12 cellular contexts compared by ENCODE assay signal in genomic region chr7:155534691-155535090, GRCh38. TPM values are rescaled to one million over a fixed set of nuclear protein-coding genes. Genes with fewer than 3 reads are reported as not detected.
DNase-seq lines count a peak whose midpoint lies in the region; TF ChIP-seq lines count a peak whose summit lies in the region.
"Had no signal": no experiment of that assay in that cellular context is flagged by ENCODE, and none has a peak within 500 bp of the region (broad histone marks: within the 10 kb centered on the region; RNA-seq: fewer than 3 reads in every experiment).

No MANE protein-coding gene starts in this region.

- H3K27me3 ChIP-seq in neural progenitor cell = peaks cover 92% of the 10 kb centered on the region

- no peaks in the 10 kb centered on the region for H3K36me3 ChIP-seq in neural progenitor cell

- DNase-seq in G401 (ENCODE audit: low spot score) = peak; percentile 37
- DNase-seq in chondrocyte (ENCODE audit: low spot score) = peak; percentile 75
- no peak for DNase-seq in neural progenitor cell (ENCODE audit: low spot score)
- DNase-seq in type B pancreatic cell (ENCODE audit: extremely low spot score, unreplicated experiment) = no peak
- no peak for DNase-seq in stimulated activated naive CD4-positive, alpha-beta T cell treated with Interleukin-2 at 50 U/mL for 16 hours (lab: John Stamatoyannopoulos, UW)
- no peak for DNase-seq in T-helper 9 cell
- DNase-seq in cerebellar cortex (ENCODE audit: low spot score) = no peak
- DNase-seq: ACHN; Calu3; CD4-positive, alpha-beta T cell; DMS 273 treated with DMSO at 0.1 percent for 48 hours had no signal

- H3K4me2 ChIP-seq in neural progenitor cell = no peak overlapping the region

- H3K9ac ChIP-seq in neural progenitor cell = no peak overlapping the region

- H3K79me2 ChIP-seq in neural progenitor cell (ENCODE audit: low read depth) = no peaks in the 10 kb centered on the region

- H3K9me3 Mint-ChIP-seq in chondrocyte (ENCODE audit: low read depth) (no peaks in the 10 kb centered on the region), neural progenitor cell (no peaks in the 10 kb centered on the region), type B pancreatic cell (no peaks in the 10 kb centered on the region)
- H3K9me3 Mint-ChIP-seq: CD4-positive, alpha-beta T cell had no signal

- H3K27me3 Mint-ChIP-seq in chondrocyte (ENCODE audit: low read depth) = peaks cover 75% of the 10 kb centered on the region
- peaks cover 45% of the 10 kb centered on the region for H3K27me3 Mint-ChIP-seq in neural progenitor cell (ENCODE audit: insufficient read depth, low read depth)
- H3K27me3 Mint-ChIP-seq in type B pancreatic cell = peaks cover 81% of the 10 kb centered on the region

- H3K4me1 Mint-ChIP-seq in chondrocyte (ENCODE audit: low read depth) (peaks cover 11% of the 10 kb centered on the region), neural progenitor cell (peaks cover 61% of the 10 kb centered on the region), type B pancreatic cell (ENCODE audit: unreplicated experiment) (peaks cover 11% of the 10 kb centered on the region)

- H3F3A ChIP-seq in neural progenitor cell (ENCODE audit: low read depth) = peaks cover 26% of the 10 kb centered on the region

- H3K27ac Mint-ChIP-seq in chondrocyte (ENCODE audit: unreplicated experiment) = no peak overlapping the region
- peak overlapping the region; percentile 28 for H3K27ac Mint-ChIP-seq in neural progenitor cell
- H3K27ac Mint-ChIP-seq in type B pancreatic cell = no peak overlapping the region
- H3K27ac Mint-ChIP-seq: CD4-positive, alpha-beta T cell had no signal

- no peak overlapping the region for H3K27ac ChIP-seq in neural progenitor cell

- H3K9me3 ChIP-seq in neural progenitor cell (ENCODE audit: low read depth) = no peaks in the 10 kb centered on the region

- no peak overlapping the region for H3K4me3 ChIP-seq in neural progenitor cell

- H4K20me1 ChIP-seq in neural progenitor cell (ENCODE audit: low read depth) = peaks cover 26% of the 10 kb centered on the region

- TF ChIP-seq CTCF in chondrocyte (IDR thresholded peaks at IDR 0.05) = no peak
- no peak for TF ChIP-seq CTCF in neural progenitor cell (IDR thresholded peaks at IDR 0.05)
- no peak for TF ChIP-seq CTCF in type B pancreatic cell (conservative IDR thresholded peaks at IDR 0.05)

- peaks cover 34% of the 10 kb centered on the region for H3K4me1 ChIP-seq in neural progenitor cell

- in situ Hi-C loops in G401 (cut with HindIII; ENCODE audit: low sequenced_read_pairs) = no loop called here

- H3K4me3 Mint-ChIP-seq in chondrocyte (ENCODE audit: unreplicated experiment) (no peak overlapping the region), neural progenitor cell (no peak overlapping the region), type B pancreatic cell (peak overlapping the region; percentile 67)

- H3K36me3 Mint-ChIP-seq in chondrocyte (ENCODE audit: low read depth) (peaks cover 4% of the 10 kb centered on the region), neural progenitor cell (peaks cover 4% of the 10 kb centered on the region), type B pancreatic cell (no peaks in the 10 kb centered on the region)

- H2AFZ ChIP-seq in neural progenitor cell (replicated peaks) = no peak overlapping the region

RNA-seq across cellular contexts. Expression of gene CNPY1, which starts 11.7 kb away (rescaled TPM):
- total RNA-seq in G401 (2014; rRNA removed; shearing (Covaris generic)) = not detected in 2 replicates
- total RNA-seq in chondrocyte (not detected in 3 replicates), neural progenitor cell (ENCODE audit: low replicate concordance) (not detected in 2 replicates), type B pancreatic cell (ENCODE audit: low replicate concordance) (not detected in 2 replicates)
- total RNA-seq: A172; Calu3; CD4-positive, alpha-beta T cell had no signal

Comparison
In these comparisons a context has a peak if more than half of its experiments do, and no peak if none do; other contexts are left out.
1. DNase-seq: peak in G401 (single experiment) and chondrocyte (single experiment); none in neural progenitor cell (single experiment), type B pancreatic cell (single experiment), stimulated activated naive CD4-positive, alpha-beta T cell treated with Interleukin-2 at 50 U/mL for 16 hours (single experiment), T-helper 9 cell (single experiment) and cerebellar cortex (single experiment).